1 cellular context compared by ENCODE assay signal in the genomic region with DNA sequence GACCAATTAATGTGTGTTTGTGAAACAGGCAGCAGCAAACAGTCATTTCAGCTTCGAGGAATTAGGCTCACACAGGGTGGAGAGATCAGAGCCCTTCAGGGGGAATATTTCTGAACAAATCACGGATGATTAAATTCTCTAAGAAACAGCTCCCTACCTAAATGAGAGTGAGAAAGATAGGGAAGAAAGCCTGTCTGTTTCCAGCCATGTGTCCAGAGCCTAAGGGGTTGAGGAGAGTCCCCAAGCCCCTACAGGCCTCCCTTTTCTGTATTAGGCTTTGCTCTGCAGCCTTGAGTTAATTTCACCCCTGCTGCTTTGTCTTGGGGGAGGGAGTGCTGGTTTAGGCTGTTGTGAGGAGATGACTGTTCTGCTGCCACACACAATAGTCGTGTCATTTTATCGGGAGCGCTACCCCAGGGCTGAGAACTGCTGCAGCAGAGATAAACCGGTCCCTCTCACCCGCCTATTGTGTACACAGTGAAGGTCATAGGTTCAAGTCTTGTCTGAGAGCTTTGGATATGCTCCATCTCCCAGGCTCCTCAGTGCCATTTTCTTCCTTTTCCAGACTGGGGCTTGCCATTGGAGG.
TF ChIP-seq lines count a peak whose summit lies in the region.

No MANE protein-coding gene starts in this region.

TF ChIP-seq in H1, 55 proteins besides CTCF, POLR2A, EP300 and RAD21 (continued from another document):
- TF ChIP-seq, protein P1, sequence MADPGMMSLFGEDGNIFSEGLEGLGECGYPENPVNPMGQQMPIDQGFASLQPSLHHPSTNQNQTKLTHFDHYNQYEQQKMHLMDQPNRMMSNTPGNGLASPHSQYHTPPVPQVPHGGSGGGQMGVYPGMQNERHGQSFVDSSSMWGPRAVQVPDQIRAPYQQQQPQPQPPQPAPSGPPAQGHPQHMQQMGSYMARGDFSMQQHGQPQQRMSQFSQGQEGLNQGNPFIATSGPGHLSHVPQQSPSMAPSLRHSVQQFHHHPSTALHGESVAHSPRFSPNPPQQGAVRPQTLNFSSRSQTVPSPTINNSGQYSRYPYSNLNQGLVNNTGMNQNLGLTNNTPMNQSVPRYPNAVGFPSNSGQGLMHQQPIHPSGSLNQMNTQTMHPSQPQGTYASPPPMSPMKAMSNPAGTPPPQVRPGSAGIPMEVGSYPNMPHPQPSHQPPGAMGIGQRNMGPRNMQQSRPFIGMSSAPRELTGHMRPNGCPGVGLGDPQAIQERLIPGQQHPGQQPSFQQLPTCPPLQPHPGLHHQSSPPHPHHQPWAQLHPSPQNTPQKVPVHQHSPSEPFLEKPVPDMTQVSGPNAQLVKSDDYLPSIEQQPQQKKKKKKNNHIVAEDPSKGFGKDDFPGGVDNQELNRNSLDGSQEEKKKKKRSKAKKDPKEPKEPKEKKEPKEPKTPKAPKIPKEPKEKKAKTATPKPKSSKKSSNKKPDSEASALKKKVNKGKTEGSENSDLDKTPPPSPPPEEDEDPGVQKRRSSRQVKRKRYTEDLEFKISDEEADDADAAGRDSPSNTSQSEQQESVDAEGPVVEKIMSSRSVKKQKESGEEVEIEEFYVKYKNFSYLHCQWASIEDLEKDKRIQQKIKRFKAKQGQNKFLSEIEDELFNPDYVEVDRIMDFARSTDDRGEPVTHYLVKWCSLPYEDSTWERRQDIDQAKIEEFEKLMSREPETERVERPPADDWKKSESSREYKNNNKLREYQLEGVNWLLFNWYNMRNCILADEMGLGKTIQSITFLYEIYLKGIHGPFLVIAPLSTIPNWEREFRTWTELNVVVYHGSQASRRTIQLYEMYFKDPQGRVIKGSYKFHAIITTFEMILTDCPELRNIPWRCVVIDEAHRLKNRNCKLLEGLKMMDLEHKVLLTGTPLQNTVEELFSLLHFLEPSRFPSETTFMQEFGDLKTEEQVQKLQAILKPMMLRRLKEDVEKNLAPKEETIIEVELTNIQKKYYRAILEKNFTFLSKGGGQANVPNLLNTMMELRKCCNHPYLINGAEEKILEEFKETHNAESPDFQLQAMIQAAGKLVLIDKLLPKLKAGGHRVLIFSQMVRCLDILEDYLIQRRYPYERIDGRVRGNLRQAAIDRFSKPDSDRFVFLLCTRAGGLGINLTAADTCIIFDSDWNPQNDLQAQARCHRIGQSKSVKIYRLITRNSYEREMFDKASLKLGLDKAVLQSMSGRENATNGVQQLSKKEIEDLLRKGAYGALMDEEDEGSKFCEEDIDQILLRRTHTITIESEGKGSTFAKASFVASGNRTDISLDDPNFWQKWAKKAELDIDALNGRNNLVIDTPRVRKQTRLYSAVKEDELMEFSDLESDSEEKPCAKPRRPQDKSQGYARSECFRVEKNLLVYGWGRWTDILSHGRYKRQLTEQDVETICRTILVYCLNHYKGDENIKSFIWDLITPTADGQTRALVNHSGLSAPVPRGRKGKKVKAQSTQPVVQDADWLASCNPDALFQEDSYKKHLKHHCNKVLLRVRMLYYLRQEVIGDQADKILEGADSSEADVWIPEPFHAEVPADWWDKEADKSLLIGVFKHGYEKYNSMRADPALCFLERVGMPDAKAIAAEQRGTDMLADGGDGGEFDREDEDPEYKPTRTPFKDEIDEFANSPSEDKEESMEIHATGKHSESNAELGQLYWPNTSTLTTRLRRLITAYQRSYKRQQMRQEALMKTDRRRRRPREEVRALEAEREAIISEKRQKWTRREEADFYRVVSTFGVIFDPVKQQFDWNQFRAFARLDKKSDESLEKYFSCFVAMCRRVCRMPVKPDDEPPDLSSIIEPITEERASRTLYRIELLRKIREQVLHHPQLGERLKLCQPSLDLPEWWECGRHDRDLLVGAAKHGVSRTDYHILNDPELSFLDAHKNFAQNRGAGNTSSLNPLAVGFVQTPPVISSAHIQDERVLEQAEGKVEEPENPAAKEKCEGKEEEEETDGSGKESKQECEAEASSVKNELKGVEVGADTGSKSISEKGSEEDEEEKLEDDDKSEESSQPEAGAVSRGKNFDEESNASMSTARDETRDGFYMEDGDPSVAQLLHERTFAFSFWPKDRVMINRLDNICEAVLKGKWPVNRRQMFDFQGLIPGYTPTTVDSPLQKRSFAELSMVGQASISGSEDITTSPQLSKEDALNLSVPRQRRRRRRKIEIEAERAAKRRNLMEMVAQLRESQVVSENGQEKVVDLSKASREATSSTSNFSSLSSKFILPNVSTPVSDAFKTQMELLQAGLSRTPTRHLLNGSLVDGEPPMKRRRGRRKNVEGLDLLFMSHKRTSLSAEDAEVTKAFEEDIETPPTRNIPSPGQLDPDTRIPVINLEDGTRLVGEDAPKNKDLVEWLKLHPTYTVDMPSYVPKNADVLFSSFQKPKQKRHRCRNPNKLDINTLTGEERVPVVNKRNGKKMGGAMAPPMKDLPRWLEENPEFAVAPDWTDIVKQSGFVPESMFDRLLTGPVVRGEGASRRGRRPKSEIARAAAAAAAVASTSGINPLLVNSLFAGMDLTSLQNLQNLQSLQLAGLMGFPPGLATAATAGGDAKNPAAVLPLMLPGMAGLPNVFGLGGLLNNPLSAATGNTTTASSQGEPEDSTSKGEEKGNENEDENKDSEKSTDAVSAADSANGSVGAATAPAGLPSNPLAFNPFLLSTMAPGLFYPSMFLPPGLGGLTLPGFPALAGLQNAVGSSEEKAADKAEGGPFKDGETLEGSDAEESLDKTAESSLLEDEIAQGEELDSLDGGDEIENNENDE (IDR thresholded peaks at IDR 0.05; ENCODE audit: insufficient replicate concordance, low read length), result peak; percentile 1
- no peak for TF ChIP-seq SUZ12 (IDR thresholded peaks at IDR 0.05; ENCODE audit: low read length)
- TF ChIP-seq SAP30 (IDR thresholded peaks at IDR 0.05; ENCODE audit: insufficient read depth, insufficient replicate concordance, low read length), result no peak
- peak; percentile 35; the same call in 1 of the 2 replicates for TF ChIP-seq TAF1 (IDR thresholded peaks at IDR 0.05; ENCODE audit: low read depth, low read length)
- no peak; the same call in 1 of the 2 replicates for TF ChIP-seq POLR2AphosphoS5 (IDR thresholded peaks at IDR 0.05; ENCODE audit: low read depth, low read length)
- TF ChIP-seq TAF7 (optimal IDR thresholded peaks at IDR 0.05; ENCODE audit: borderline replicate concordance, low read depth, low read length), result peak; percentile 27
- 0 out of 2 replicates have a peak, but pooled peaks have one; percentile 5 for TF ChIP-seq TCF12 (IDR thresholded peaks at IDR 0.05; ENCODE audit: low read depth, low read length)
- no peak for TF ChIP-seq KDM5A (IDR thresholded peaks at IDR 0.05; ENCODE audit: low read length)
- TF ChIP-seq SP1 (IDR thresholded peaks at IDR 0.05; ENCODE audit: low read depth, low read length), result no peak
